18 cellular contexts compared by ENCODE assay signal in the genomic region with DNA sequence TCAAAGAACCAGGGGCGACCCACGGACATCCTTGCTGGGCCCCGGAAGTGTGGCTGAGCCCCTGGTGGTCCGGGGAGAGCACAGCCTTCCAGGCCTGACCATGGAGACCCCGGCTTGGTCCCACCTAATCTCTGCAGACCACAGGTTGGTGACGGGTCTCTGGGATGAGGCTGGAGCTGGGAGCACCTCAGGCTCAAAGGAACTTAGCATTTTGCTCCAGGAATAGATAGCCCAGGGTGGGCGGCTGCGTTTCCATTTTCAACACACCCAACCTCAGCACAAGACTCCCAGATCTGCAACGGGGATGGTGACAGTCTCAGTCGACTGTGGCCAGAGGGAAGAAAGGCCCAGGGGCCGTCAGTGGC. TPM values are rescaled to one million over a fixed set of nuclear protein-coding genes. Genes with fewer than 3 reads are reported as not detected.
DNase-seq lines count a peak whose midpoint lies in the region; ATAC-seq and TF ChIP-seq lines count a peak whose summit lies in the region.
"Had no signal": no experiment of that assay in that cellular context is flagged by ENCODE, and none has a peak within 500 bp of the region (broad histone marks: within the 10 kb centered on the region; RNA-seq: fewer than 3 reads in every experiment).

No MANE protein-coding gene starts in this region.

- H3K9me3 ChIP-seq in BLaER1 treated with 17β-estradiol and CSF1 and Interleukin-3, amounts not matched to agents 10 nM and 100 nM (replicated peaks in 1 of 11), result peaks cover 0 to 18% (median 0%) of the 10 kb centered on the region in 11 experiments; a peak in 8 of 22 replicates
- H3K9me3 ChIP-seq in CD4-positive, CD25-positive, alpha-beta regulatory T cell (ENCODE audit: control insufficient read depth in 2 of 2, low read length in 2 of 2), result no peaks in the 10 kb centered on the region
- H3K9me3 ChIP-seq: A549 had no signal

- CTCF ChIA-PET in RWPE1 (lab: Yijun Ruan, JAX), result no interaction called here

- peak overlapping the region in 2 of 11 experiments; percentile 7 to 37; a peak in 2 of 22 replicates for H3K27ac ChIP-seq in BLaER1 treated with 17β-estradiol and CSF1 and Interleukin-3, amounts not matched to agents 10 nM and 100 nM
- no peak overlapping the region for H3K27ac ChIP-seq in CD4-positive, CD25-positive, alpha-beta regulatory T cell (ENCODE audit: insufficient read depth, low read length, poor library complexity, severe bottlenecking)
- H3K27ac ChIP-seq in RWPE1, result peak overlapping the region; percentile 35
- H3K27ac ChIP-seq: A549, HL-60 had no signal

- no peak for DNase-seq in CD4-positive, CD25-positive, alpha-beta regulatory T cell
- no peak for DNase-seq in RWPE1 (ENCODE audit: low spot score)
- DNase-seq in progenitor cell of endocrine pancreas (ENCODE audit: low spot score, unreplicated experiment), result no peak
- no peak for DNase-seq in Kasumi-1 (lab: John Stamatoyannopoulos, UW)
- no peak for DNase-seq in activated CD8-positive, alpha-beta memory T cell treated with anti-CD3 and anti-CD28 coated beads for 24 hours
- DNase-seq: BE2C; CD4-positive, alpha-beta memory T cell; DMS153; EL; HCEC 1CT; HFFc6; IMR-90; KBM-7 had no signal

- POLR2A ChIA-PET in RWPE1 (lab: Yijun Ruan, JAX; ENCODE audit: low non-redundant PET), result no interaction called here

- no peaks in the 10 kb centered on the region; a peak in 3 of 22 replicates for H3K36me3 ChIP-seq in BLaER1 treated with 17β-estradiol and CSF1 and Interleukin-3, amounts not matched to agents 10 nM and 100 nM
- H3K36me3 ChIP-seq in CD4-positive, CD25-positive, alpha-beta regulatory T cell (ENCODE audit: control insufficient read depth, insufficient read depth, low read length), result no peaks in the 10 kb centered on the region
- H3K36me3 ChIP-seq: BE2C had no signal

- peak overlapping the region in 2 of 10 experiments; percentile 59 to 61; a peak in 2 of 20 replicates for H3K4me3 ChIP-seq in BLaER1 treated with 17β-estradiol and CSF1 and Interleukin-3, amounts not matched to agents 10 nM and 100 nM
- no peak overlapping the region for H3K4me3 ChIP-seq in CD4-positive, CD25-positive, alpha-beta regulatory T cell (ENCODE audit: low read depth, low read length)
- H3K4me3 ChIP-seq: A549 had no signal

- H3K9me3 Mint-ChIP-seq in CD4-positive, CD25-positive, alpha-beta regulatory T cell, result peaks cover 0 to 10% (median 0%) of the 10 kb centered on the region in 7 donors
- H3K9me3 Mint-ChIP-seq in progenitor cell of endocrine pancreas (ENCODE audit: low read depth), result peaks cover 3% of the 10 kb centered on the region

- H3K4me1 ChIP-seq in BLaER1 treated with 17β-estradiol and CSF1 and Interleukin-3, amounts not matched to agents 10 nM and 100 nM, result peaks cover 40 to 69% (median 62%) of the 10 kb centered on the region in 10 experiments
- H3K4me1 ChIP-seq in CD4-positive, CD25-positive, alpha-beta regulatory T cell (ENCODE audit: control insufficient read depth, insufficient read depth, low read length, poor library complexity, severe bottlenecking), result peaks cover 7% of the 10 kb centered on the region
- H3K4me1 ChIP-seq: A549, BE2C had no signal

- TF ChIP-seq CTCF in RWPE1 (conservative IDR thresholded peaks at IDR 0.05; ENCODE audit: low read depth) (no peak), progenitor cell of endocrine pancreas (IDR thresholded peaks at IDR 0.05; ENCODE audit: unreplicated experiment) (no peak)

- peaks cover 0 to 22% (median 13%) of the 10 kb centered on the region in 4 donors for H3K4me1 Mint-ChIP-seq in CD4-positive, CD25-positive, alpha-beta regulatory T cell
- peaks cover 26% of the 10 kb centered on the region for H3K4me1 Mint-ChIP-seq in progenitor cell of endocrine pancreas (ENCODE audit: low read depth)

- H3K27me3 Mint-ChIP-seq in CD4-positive, CD25-positive, alpha-beta regulatory T cell, result no peaks in the 10 kb centered on the region
- no peaks in the 10 kb centered on the region for H3K27me3 Mint-ChIP-seq in progenitor cell of endocrine pancreas
- H3K27me3 Mint-ChIP-seq: CD4-positive, alpha-beta memory T cell had no signal

- peaks cover 0 to 9% (median 0%) of the 10 kb centered on the region in 11 experiments; a peak in 4 of 22 replicates for H3K27me3 ChIP-seq in BLaER1 treated with 17β-estradiol and CSF1 and Interleukin-3, amounts not matched to agents 10 nM and 100 nM
- H3K27me3 ChIP-seq in CD4-positive, CD25-positive, alpha-beta regulatory T cell (ENCODE audit: control insufficient read depth, insufficient read depth, low read length), result no peaks in the 10 kb centered on the region
- H3K27me3 ChIP-seq: BE2C had no signal

- ATAC-seq in CD4-positive, CD25-positive, alpha-beta regulatory T cell (ENCODE audit: low read depth in 2 of 2), result no peak

- H3K36me3 Mint-ChIP-seq in CD4-positive, CD25-positive, alpha-beta regulatory T cell, result peaks cover 14% of the 10 kb centered on the region
- H3K36me3 Mint-ChIP-seq in progenitor cell of endocrine pancreas (ENCODE audit: insufficient read depth), result peaks cover 2% of the 10 kb centered on the region

- H3K4me3 Mint-ChIP-seq in CD4-positive, CD25-positive, alpha-beta regulatory T cell, result peak overlapping the region in 2 of 4 donors; percentile 38 to 72
- H3K4me3 Mint-ChIP-seq in progenitor cell of endocrine pancreas (ENCODE audit: low read depth), result no peak overlapping the region
- H3K4me3 Mint-ChIP-seq: HFFc6 had no signal

- H3K9ac ChIP-seq in BLaER1 treated with 17β-estradiol and CSF1 and Interleukin-3, amounts not matched to agents 10 nM and 100 nM, result peak overlapping the region in 4 of 11 experiments; percentile 31 to 56 (median 44); a peak in 6 of 22 replicates

- H3K4me2 ChIP-seq in BLaER1 treated with 17β-estradiol and CSF1 and Interleukin-3, amounts not matched to agents 10 nM and 100 nM, result peak overlapping the region; percentile 56 to 99 (median 93)
- H3K4me2 ChIP-seq: A549 had no signal

- no peaks in the 10 kb centered on the region; a peak in 2 of 22 replicates for H4K20me1 ChIP-seq in BLaER1 treated with 17β-estradiol and CSF1 and Interleukin-3, amounts not matched to agents 10 nM and 100 nM

- H3K27ac Mint-ChIP-seq in CD4-positive, CD25-positive, alpha-beta regulatory T cell, result peak overlapping the region in 2 of 3 donors; percentile 12 to 83
- peak overlapping the region; percentile 10 for H3K27ac Mint-ChIP-seq in progenitor cell of endocrine pancreas
- H3K27ac Mint-ChIP-seq: HFFc6 had no signal

RNA-seq across cellular contexts. Expression of a gene that starts 58.5 kb away (rescaled TPM):
- total RNA-seq in CD4-positive, CD25-positive, alpha-beta regulatory T cell, result not detected
- not detected for polyA plus RNA-seq in CD4-positive, CD25-positive, alpha-beta regulatory T cell
- total RNA-seq in progenitor cell of endocrine pancreas, result not detected in 2 replicates
- total RNA-seq: CD4-positive, alpha-beta memory T cell; H4; HFFc6; IMR-90 had no signal
- polyA plus RNA-seq: A549; AG04450; CD4-positive, alpha-beta memory T cell; IMR-90 had no signal
